Comparison of ENCODE assay signal across 8 cellular contexts in the genomic region with DNA sequence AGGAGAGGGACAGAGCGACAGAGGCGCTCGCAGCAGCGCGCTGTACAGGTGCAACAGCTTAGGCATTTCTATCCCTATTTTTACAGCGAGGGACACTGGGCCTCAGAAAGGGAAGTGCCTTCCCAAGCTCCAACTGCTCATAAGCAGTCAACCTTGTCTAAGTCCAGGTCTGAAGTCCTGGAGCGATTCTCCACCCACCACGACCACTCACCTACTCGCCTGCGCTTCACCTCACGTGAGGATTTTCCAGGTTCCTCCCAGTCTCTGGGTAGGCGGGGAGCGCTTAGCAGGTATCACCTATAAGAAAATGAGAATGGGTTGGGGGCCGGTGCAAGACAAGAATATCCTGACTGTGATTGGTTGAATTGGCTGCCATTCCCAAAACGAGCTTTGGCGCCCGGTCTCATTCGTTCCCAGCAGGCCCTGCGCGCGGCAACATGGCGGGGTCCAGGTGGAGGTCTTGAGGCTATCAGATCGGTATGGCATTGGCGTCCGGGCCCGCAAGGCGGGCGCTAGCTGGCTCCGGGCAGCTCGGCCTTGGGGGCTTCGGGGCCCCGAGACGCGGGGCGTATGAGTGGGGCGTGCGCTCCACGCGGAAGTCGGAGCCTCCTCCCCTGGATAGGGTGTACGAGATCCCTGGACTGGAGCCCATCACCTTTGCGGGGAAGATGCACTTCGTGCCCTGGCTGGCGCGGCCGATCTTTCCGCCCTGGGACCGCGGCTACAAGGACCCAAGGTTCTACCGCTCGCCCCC. TPM values are rescaled to one million over a fixed set of nuclear protein-coding genes. Genes with fewer than 3 reads are reported as not detected.
DNase-seq lines count a peak whose midpoint lies in the region; ATAC-seq, FAIRE-seq and TF ChIP-seq lines count a peak whose summit lies in the region.

A gene with protein sequence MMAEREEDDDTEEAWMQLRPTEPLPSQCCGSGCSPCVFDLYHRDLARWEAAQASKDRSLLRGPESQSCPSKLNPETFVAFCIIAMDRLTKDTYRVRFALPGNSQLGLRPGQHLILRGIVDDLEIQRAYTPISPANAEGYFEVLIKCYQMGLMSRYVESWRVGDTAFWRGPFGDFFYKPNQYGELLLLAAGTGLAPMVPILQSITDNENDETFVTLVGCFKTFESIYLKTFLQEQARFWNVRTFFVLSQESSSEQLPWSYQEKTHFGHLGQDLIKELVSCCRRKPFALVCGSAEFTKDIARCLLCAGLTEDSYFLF (minus strand): TSS at position 266 of the 754 bp plus-strand sequence. CDS start 4,414 bp downstream, outside the sequence.
A gene (plus strand): TSS at position 403 of the 754 bp plus-strand sequence. CDS start 77 bp downstream, at position 480.

- peaks cover 10% of the 10 kb centered on the region for H3K4me1 Mint-ChIP-seq in astrocyte (ENCODE audit: low read depth, unreplicated experiment)

- intact Hi-C loops in aorta (cut with DNase I): no loop called here

- peak within 1 kb of the TSS; percentile 90 for H3K9ac ChIP-seq in astrocyte (ENCODE audit: low read length)
- peak within 1 kb of the TSS; percentile 71 for H3K9ac ChIP-seq in rectal smooth muscle tissue (ENCODE audit: low read length)

- no peak for TF ChIP-seq CTCF in astrocyte (IDR thresholded peaks at IDR 0.05; ENCODE audit: insufficient read depth, low read depth, low read length)
- no peak for TF ChIP-seq CTCF in hepatocyte (IDR thresholded peaks at IDR 0.05; ENCODE audit: poor library complexity)

- ATAC-seq in GM18508 (IDR thresholded peaks at IDR 0.05; ENCODE audit: insufficient read depth, unreplicated experiment) (peak; percentile 83), HG02981 (IDR thresholded peaks at IDR 0.05; ENCODE audit: unreplicated experiment) (peak; percentile 97), aorta (ENCODE audit: low FRiP score) (peak; percentile 97)

- H3K79me2 ChIP-seq in astrocyte (ENCODE audit: insufficient read depth, low read length) (peaks cover 38% of the 10 kb centered on the region), hepatocyte (peaks cover 39% of the 10 kb centered on the region)

- peak within 1 kb of the TSS; percentile 62 for H3K27ac Mint-ChIP-seq in astrocyte (ENCODE audit: unreplicated experiment)

- peaks cover 5% of the 10 kb centered on the region for H3K36me3 ChIP-seq in astrocyte (ENCODE audit: insufficient read depth, low read length)
- no peaks in the 10 kb centered on the region for H3K36me3 ChIP-seq in hepatocyte (replicated peaks; ENCODE audit: insufficient read depth, low read depth)
- H3K36me3 ChIP-seq in rectal smooth muscle tissue (ENCODE audit: control insufficient read depth, insufficient read depth, low read length): no peaks in the 10 kb centered on the region
- H3K36me3 ChIP-seq in aorta (ENCODE audit: control insufficient read depth in 1 of 2, insufficient read depth in 2 of 2, low read length in 1 of 2): peaks cover 1 to 4% of the 10 kb centered on the region in 2 donors

- H3K4me1 ChIP-seq in astrocyte (ENCODE audit: insufficient read depth, low read length) (peaks cover 19% of the 10 kb centered on the region), hepatocyte (ENCODE audit: insufficient read depth) (peaks cover 10% of the 10 kb centered on the region), rectal smooth muscle tissue (ENCODE audit: control insufficient read depth, insufficient read depth, low read length) (peaks cover 9% of the 10 kb centered on the region), aorta (ENCODE audit: control insufficient read depth in 1 of 2, insufficient read depth in 2 of 2, low read length in 2 of 2) (peaks cover 0 to 4% of the 10 kb centered on the region in 2 donors)

- H3K9me3 ChIP-seq in astrocyte (ENCODE audit: insufficient read depth, low read depth, low read length) (no peaks in the 10 kb centered on the region), hepatocyte (ENCODE audit: low read depth) (no peaks in the 10 kb centered on the region), aorta (ENCODE audit: control insufficient read depth, low read length) (no peaks in the 10 kb centered on the region)

- H4K20me1 ChIP-seq in astrocyte (ENCODE audit: insufficient read depth, low read length) (peaks cover 29% of the 10 kb centered on the region), hepatocyte (ENCODE audit: insufficient read depth, poor library complexity, severe bottlenecking) (no peaks in the 10 kb centered on the region)

- H3K27me3 ChIP-seq in astrocyte (ENCODE audit: insufficient read depth, low read length) (no peaks in the 10 kb centered on the region), hepatocyte (no peaks in the 10 kb centered on the region), rectal smooth muscle tissue (ENCODE audit: control insufficient read depth, insufficient read depth, low read length) (no peaks in the 10 kb centered on the region), aorta (ENCODE audit: control insufficient read depth in 1 of 2, insufficient read depth in 2 of 2, low read length in 1 of 2) (no peaks in the 10 kb centered on the region)

- WGBS in hepatocyte (ENCODE audit: low lambda C conversion rate, missing lambda C conversion rate): 2% methylated on average over 43 of the region's 51 CpGs
- WGBS in aorta, 2 donors: 0% methylated on average over 51 of the region's 51 CpGs

- H3K27me3 Mint-ChIP-seq in astrocyte (ENCODE audit: low read depth, unreplicated experiment): peaks cover 2% of the 10 kb centered on the region

- H3K9me3 Mint-ChIP-seq in astrocyte (ENCODE audit: unreplicated experiment): no peaks in the 10 kb centered on the region

- H3K27ac ChIP-seq in astrocyte (ENCODE audit: low read depth, low read length): peak within 1 kb of the TSS; percentile 69
- peak within 1 kb of the TSS; percentile 63 for H3K27ac ChIP-seq in hepatocyte
- H3K27ac ChIP-seq in rectal smooth muscle tissue (ENCODE audit: low read depth, low read length): peak within 1 kb of the TSS; percentile 60
- peak within 1 kb of the TSS in 1 of 2 donors; percentile 47 for H3K27ac ChIP-seq in aorta (ENCODE audit: low read depth in 1 of 2, low read length in 2 of 2)

- H3K4me2 ChIP-seq in astrocyte (ENCODE audit: low read length) (peak within 1 kb of the TSS; percentile 92), hepatocyte (peak within 1 kb of the TSS; percentile 84)

- peak within 1 kb of the TSS; percentile 93 for H3K4me3 Mint-ChIP-seq in astrocyte (ENCODE audit: unreplicated experiment)

- no peak for FAIRE-seq in astrocyte (lab: Jason Lieb, UNC)

- peak within 1 kb of the TSS; percentile 87 for H3K4me3 ChIP-seq in astrocyte (ENCODE audit: insufficient read depth, low read depth, low read length)
- H3K4me3 ChIP-seq in hepatocyte: peak within 1 kb of the TSS; percentile 63
- peak within 1 kb of the TSS; percentile 92 for H3K4me3 ChIP-seq in rectal smooth muscle tissue (ENCODE audit: low read length)
- H3K4me3 ChIP-seq in aorta (ENCODE audit: low read length in 2 of 2): peak within 1 kb of the TSS; percentile 61 to 90

- no peaks in the 10 kb centered on the region for H3K9me2 ChIP-seq in hepatocyte (replicated peaks; ENCODE audit: insufficient read depth)

- peak; percentile 100 for DNase-seq in NCI-H2029 (lab: John Stamatoyannopoulos, UW)
- peak; percentile 85 for DNase-seq in T-helper 22 cell (ENCODE audit: low read depth)
- DNase-seq in astrocyte (ENCODE audit: low read depth): peak; percentile 97
- DNase-seq in hepatocyte (ENCODE audit: low spot score): peak; percentile 96
- peak; percentile 91 to 93 for DNase-seq in aorta

- peaks cover 5% of the 10 kb centered on the region for H3K36me3 Mint-ChIP-seq in astrocyte (ENCODE audit: low read depth, unreplicated experiment)

- H2AFZ ChIP-seq in astrocyte (ENCODE audit: low read depth, low read length) (peak within 1 kb of the TSS; percentile 92), hepatocyte (peak within 1 kb of the TSS; percentile 74)

RNA-seq across cellular contexts. Expression of the first gene that starts in this region (rescaled TPM):
- total RNA-seq in astrocyte (3.9 TPM in 2 replicates), hepatocyte (3.4 and 7.5 TPM in 2 replicates), aorta (1 to 10 TPM; 3.5 to 7.9 TPM)
- polyA plus RNA-seq in hepatocyte (3.1 and 4.5 TPM in 2 replicates), aorta (1 to 10 TPM; 3.1 to 3.9 TPM)

RNA-seq across cellular contexts. Expression of the second gene that starts in this region (rescaled TPM):
- total RNA-seq in astrocyte (80.0 and 81.4 TPM in 2 replicates), hepatocyte (60.9 and 77.4 TPM in 2 replicates), aorta (10 to 100 TPM; 36.2 to 38.1 TPM)
- polyA plus RNA-seq in hepatocyte (81.8 and 91.6 TPM in 2 replicates), aorta (10 to 100 TPM; 18.2 to 49.9 TPM)
